In the genomic region with DNA sequence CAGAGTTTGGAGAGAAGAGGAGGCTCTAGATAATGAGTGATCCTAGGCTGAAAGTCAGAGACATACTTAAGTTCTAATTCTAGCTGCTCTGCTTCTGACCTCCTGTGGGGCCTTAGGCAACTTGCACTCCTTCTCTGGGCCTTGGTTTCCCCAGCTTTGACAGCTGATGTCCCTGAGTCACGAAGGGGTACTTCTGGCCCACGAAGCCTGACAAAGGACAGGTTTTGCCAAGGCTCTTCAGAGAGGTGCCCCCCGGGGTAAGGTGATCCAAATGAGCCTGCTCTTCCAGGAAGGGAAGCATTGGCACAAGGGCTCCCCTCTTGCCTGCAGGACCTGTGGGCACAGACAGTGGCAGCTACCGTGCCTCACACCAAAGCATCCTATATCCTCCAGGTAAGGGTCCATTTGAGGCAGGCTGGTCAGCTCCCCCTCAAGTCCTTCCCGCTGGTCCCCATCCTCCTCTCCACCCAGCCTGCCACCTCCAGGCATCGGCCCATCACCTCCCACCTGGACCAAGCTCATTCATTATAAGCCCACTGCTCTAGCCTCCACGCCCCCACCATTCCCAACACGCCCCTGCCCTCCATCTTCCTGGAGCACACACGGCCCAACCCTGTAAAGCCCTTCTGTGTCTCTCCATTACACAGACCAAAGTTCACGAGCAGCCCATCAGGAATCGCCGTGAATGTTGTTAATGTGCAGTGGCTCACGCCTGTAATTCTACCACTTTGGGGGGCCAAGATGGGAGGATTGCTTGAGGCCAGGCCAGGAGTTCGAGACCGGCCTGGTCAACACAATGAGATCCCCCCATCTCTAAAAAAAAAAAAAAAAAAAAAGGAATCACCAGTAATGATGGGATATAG, we compare ENCODE assay signal across 13 cellular contexts. TPM values are rescaled to one million over a fixed set of nuclear protein-coding genes. Genes with fewer than 3 reads are reported as not detected.
DNase-seq lines count a peak whose midpoint lies in the region; ATAC-seq and TF ChIP-seq lines count a peak whose summit lies in the region.
"Had no signal": no experiment of that assay in that cellular context is flagged by ENCODE, and none has a peak within 500 bp of the region (broad histone marks: within the 10 kb centered on the region; RNA-seq: fewer than 3 reads in every experiment).

No MANE protein-coding gene starts in this region.

- intact Hi-C loops in activated CD4-positive, alpha-beta T cell treated with anti-CD3 and anti-CD28 coated beads, Interleukin-2, amount 10 ng/mL, durations not matched to agents 24 days and 14 days (cut with micrococcal nuclease) = loop anchor here (5.0 kb wide), 1 partner anchor 73 kb away; a partner anchor contains a TSS
- intact Hi-C loops in spleen (cut with DNase I; ENCODE audit: low total_unique reads) = no loop called here

- POLR2A ChIA-PET in activated CD8-positive, alpha-beta T cell treated with anti-CD3 and anti-CD28 coated beads, Interleukin-2, amount 10 ng/mL, durations not matched to agents 7 days and 5 days (lab: Charles Lee) = no interaction called here

- peak overlapping the region; percentile 48 for H3K27ac Mint-ChIP-seq in activated CD4-positive, alpha-beta T cell treated with anti-CD3 and anti-CD28 coated beads, Interleukin-2, amount 10 ng/mL, durations not matched to agents 24 days and 14 days
- H3K27ac Mint-ChIP-seq in activated CD8-positive, alpha-beta T cell treated with anti-CD3 and anti-CD28 coated beads, Interleukin-2, amount 10 ng/mL, durations not matched to agents 7 days and 5 days = no peak overlapping the region
- H3K27ac Mint-ChIP-seq in immature natural killer cell = peak overlapping the region in 5 of 6 donors; percentile 1 to 74 (median 62)

- H3K27me3 Mint-ChIP-seq in activated CD4-positive, alpha-beta T cell treated with anti-CD3 and anti-CD28 coated beads, Interleukin-2, amount 10 ng/mL, durations not matched to agents 24 days and 14 days = peaks cover 27% of the 10 kb centered on the region
- peaks cover 25% of the 10 kb centered on the region for H3K27me3 Mint-ChIP-seq in activated CD8-positive, alpha-beta T cell treated with anti-CD3 and anti-CD28 coated beads, Interleukin-2, amount 10 ng/mL, durations not matched to agents 7 days and 5 days (ENCODE audit: low read depth)
- peaks cover 6 to 13% (median 11%) of the 10 kb centered on the region in 3 donors for H3K27me3 Mint-ChIP-seq in immature natural killer cell (ENCODE audit: low read depth in 3 of 3)

- H3K9me3 ChIP-seq in spleen = no peaks in the 10 kb centered on the region
- H3K9me3 ChIP-seq: A549, SJCRH30 had no signal

- H3K36me3 Mint-ChIP-seq in activated CD4-positive, alpha-beta T cell treated with anti-CD3 and anti-CD28 coated beads, Interleukin-2, amount 10 ng/mL, durations not matched to agents 24 days and 14 days (ENCODE audit: low read depth) = no peaks in the 10 kb centered on the region
- H3K36me3 Mint-ChIP-seq in activated CD8-positive, alpha-beta T cell treated with anti-CD3 and anti-CD28 coated beads, Interleukin-2, amount 10 ng/mL, durations not matched to agents 7 days and 5 days (ENCODE audit: low read depth) = peaks cover 3% of the 10 kb centered on the region
- no peaks in the 10 kb centered on the region for H3K36me3 Mint-ChIP-seq in immature natural killer cell

- H3K36me3 ChIP-seq in spleen = peaks cover 0 to under 1% (median 0%) of the 10 kb centered on the region in 6 donors
- H3K36me3 ChIP-seq: SJCRH30 had no signal

- CTCF ChIA-PET in activated CD8-positive, alpha-beta T cell treated with anti-CD3 and anti-CD28 coated beads, Interleukin-2, amount 10 ng/mL, durations not matched to agents 7 days and 5 days (lab: Charles Lee) = interaction anchor here (0.8 kb wide), 1 partner anchor 23 kb away, joined by 3 read pairs; no protein-coding TSS in a partner anchor

- H3K4me3 Mint-ChIP-seq in activated CD4-positive, alpha-beta T cell treated with anti-CD3 and anti-CD28 coated beads, Interleukin-2, amount 10 ng/mL, durations not matched to agents 24 days and 14 days = peak overlapping the region; percentile 71
- H3K4me3 Mint-ChIP-seq in activated CD8-positive, alpha-beta T cell treated with anti-CD3 and anti-CD28 coated beads, Interleukin-2, amount 10 ng/mL, durations not matched to agents 7 days and 5 days = peak overlapping the region; percentile 53
- H3K4me3 Mint-ChIP-seq in immature natural killer cell = peak overlapping the region; percentile 74 to 83 (median 80)

- DNase-seq in activated CD4-positive, alpha-beta T cell treated with anti-CD3 and anti-CD28 coated beads, Interleukin-2, amount 10 ng/mL, durations not matched to agents 24 days and 14 days = no peak
- DNase-seq in activated CD4-positive, alpha-beta T cell treated with anti-CD3 and anti-CD28 coated beads, Interleukin-2, amount 50 U/mL, for 1 hour = no peak
- DNase-seq in activated CD8-positive, alpha-beta T cell treated with anti-CD3 and anti-CD28 coated beads, Interleukin-2, amount 10 ng/mL, durations not matched to agents 7 days and 5 days = no peak
- DNase-seq in immature natural killer cell = no peak
- DNase-seq in spleen = peak; percentile 67
- no peak for DNase-seq in NCI-H1436 treated with DMSO at 0.1 percent for 48 hours (lab: John Stamatoyannopoulos, UW)
- no peak for DNase-seq in stimulated activated CD4-positive, alpha-beta T cell treated with anti-CD3 and anti-CD28 coated beads, Interleukin-1b, Interleukin-23, amount 100 ng/mL, for 48 hours
- DNase-seq: DMS153; NCI-H1105 treated with DMSO at 0.1 percent for 48 hours; stimulated activated naive CD4-positive, alpha-beta T cell treated with Interleukin-2 at 50 U/mL for 16 hours had no signal

- no peak for ATAC-seq in activated CD8-positive, alpha-beta T cell treated with anti-CD3 and anti-CD28 coated beads, Interleukin-2, amount 10 ng/mL, durations not matched to agents 7 days and 5 days
- no peak for ATAC-seq in HG03045 (IDR thresholded peaks at IDR 0.05; ENCODE audit: unreplicated experiment)

- H3K27ac ChIP-seq in spleen = peak overlapping the region in 1 of 8 donors; percentile 93
- H3K27ac ChIP-seq: SJCRH30 had no signal

- H3K9me3 Mint-ChIP-seq in activated CD4-positive, alpha-beta T cell treated with anti-CD3 and anti-CD28 coated beads, Interleukin-2, amount 10 ng/mL, durations not matched to agents 24 days and 14 days = no peaks in the 10 kb centered on the region
- H3K9me3 Mint-ChIP-seq in activated CD8-positive, alpha-beta T cell treated with anti-CD3 and anti-CD28 coated beads, Interleukin-2, amount 10 ng/mL, durations not matched to agents 7 days and 5 days (ENCODE audit: insufficient read depth) = no peaks in the 10 kb centered on the region
- no peaks in the 10 kb centered on the region for H3K9me3 Mint-ChIP-seq in immature natural killer cell

- H3K4me3 ChIP-seq in spleen = no peak overlapping the region
- H3K4me3 ChIP-seq: A549 had no signal

- H3K4me1 ChIP-seq in spleen = peaks cover 8 to 47% (median 29%) of the 10 kb centered on the region in 6 donors

- no peak for TF ChIP-seq POLR2A in spleen (IDR thresholded peaks at IDR 0.05)

- TF ChIP-seq CTCF in spleen (IDR thresholded peaks at IDR 0.05 in 8 of 11, conservative IDR thresholded peaks at IDR 0.05 in 3 of 11) = no peak

- peaks cover 0 to 24% (median 0%) of the 10 kb centered on the region in 7 donors for H3K27me3 ChIP-seq in spleen (replicated peaks in 1 of 7)

- 91 to 95% (median 95%) methylated on average over 14 to 15 of the region's 15 CpGs for WGBS in spleen, 5 donors

- H3K4me1 Mint-ChIP-seq in activated CD4-positive, alpha-beta T cell treated with anti-CD3 and anti-CD28 coated beads, Interleukin-2, amount 10 ng/mL, durations not matched to agents 24 days and 14 days = peaks cover 13% of the 10 kb centered on the region
- H3K4me1 Mint-ChIP-seq in activated CD8-positive, alpha-beta T cell treated with anti-CD3 and anti-CD28 coated beads, Interleukin-2, amount 10 ng/mL, durations not matched to agents 7 days and 5 days (ENCODE audit: low read depth) = peaks cover 15% of the 10 kb centered on the region
- peaks cover 14 to 19% of the 10 kb centered on the region in 2 donors for H3K4me1 Mint-ChIP-seq in immature natural killer cell

RNA-seq across cellular contexts. Expression of a gene that starts 2.0 kb away (rescaled TPM):
- 8.6 and 8.8 TPM in 2 replicates for total RNA-seq in activated CD4-positive, alpha-beta T cell treated with anti-CD3 and anti-CD28 coated beads, Interleukin-2, amount 10 ng/mL, durations not matched to agents 24 days and 14 days
- 10 to 100 TPM; 11.9 to 12.6 TPM for total RNA-seq in activated CD8-positive, alpha-beta T cell treated with anti-CD3 and anti-CD28 coated beads, Interleukin-2, amount 10 ng/mL, durations not matched to agents 7 days and 5 days
- polyA plus RNA-seq in immature natural killer cell = 1 to 10 TPM in 2 of 3 donors, under 1 TPM in 1; 0.85 to 6.7 (median 4.1) TPM
- total RNA-seq in spleen = 10 to 100 TPM; 23.4 to 95.3 (median 52.9) TPM
- 10 to 100 TPM in 2 of 3 donors, 1 to 10 TPM in 1; 5.7 to 27.0 (median 12.7) TPM for polyA plus RNA-seq in spleen
